In genomic region chr10:58424176-58424575, GRCh38 we compare ENCODE assay signal across 16 cellular contexts. TPM values are rescaled to one million over a fixed set of nuclear protein-coding genes. Genes with fewer than 3 reads are reported as not detected.
DNase-seq lines count a peak whose midpoint lies in the region; ATAC-seq, FAIRE-seq and TF ChIP-seq lines count a peak whose summit lies in the region.
"Had no signal": no experiment of that assay in that cellular context is flagged by ENCODE, and none has a peak within 500 bp of the region (broad histone marks: within the 10 kb centered on the region; RNA-seq: fewer than 3 reads in every experiment).

No MANE protein-coding gene starts in this region.

- H3K27ac ChIP-seq in uterus = no peak overlapping the region
- H3K27ac ChIP-seq: BLaER1 had no signal

- intact Hi-C loops in uterus (cut with DNase I; ENCODE audit: low total_unique reads) = no loop called here
- intact Hi-C loops in activated CD4-positive, alpha-beta T cell treated with anti-CD3 and anti-CD28 coated beads, Interleukin-2, amount 10 ng/mL, durations not matched to agents 24 days and 14 days (cut with micrococcal nuclease) = no loop called here

- H3K4me3 Mint-ChIP-seq in activated CD4-positive, alpha-beta T cell treated with anti-CD3 and anti-CD28 coated beads, Interleukin-2, amount 10 ng/mL, durations not matched to agents 24 days and 14 days = no peak overlapping the region

- no peaks in the 10 kb centered on the region for H3K9me3 ChIP-seq in uterus

- H3K27ac Mint-ChIP-seq in activated CD4-positive, alpha-beta T cell treated with anti-CD3 and anti-CD28 coated beads, Interleukin-2, amount 10 ng/mL, durations not matched to agents 24 days and 14 days = no peak overlapping the region

- no peaks in the 10 kb centered on the region for H3K36me3 Mint-ChIP-seq in activated CD4-positive, alpha-beta T cell treated with anti-CD3 and anti-CD28 coated beads, Interleukin-2, amount 10 ng/mL, durations not matched to agents 24 days and 14 days (ENCODE audit: low read depth)

- TF ChIP-seq CTCF in bronchial epithelial cell (IDR thresholded peaks at IDR 0.05; ENCODE audit: insufficient read depth, low read length, severe bottlenecking) (no peak), uterus (IDR thresholded peaks at IDR 0.05) (no peak)

- no peaks in the 10 kb centered on the region for H3K36me3 ChIP-seq in bronchial epithelial cell (ENCODE audit: control insufficient read depth, insufficient read depth, low read length)
- no peaks in the 10 kb centered on the region for H3K36me3 ChIP-seq in uterus
- H3K36me3 ChIP-seq: BLaER1 had no signal

- no peaks in the 10 kb centered on the region for H3K4me1 ChIP-seq in uterus
- H3K4me1 ChIP-seq: BLaER1 had no signal

- no peak for ATAC-seq in HG02981 (IDR thresholded peaks at IDR 0.05; ENCODE audit: unreplicated experiment)
- ATAC-seq: Right ventricle myocardium inferior had no signal

- H3K27me3 ChIP-seq in bronchial epithelial cell (ENCODE audit: control insufficient read depth, insufficient read depth, low read length) (no peaks in the 10 kb centered on the region), uterus (no peaks in the 10 kb centered on the region)
- H3K27me3 ChIP-seq: BLaER1 had no signal

- no peaks in the 10 kb centered on the region for H3K27me3 Mint-ChIP-seq in activated CD4-positive, alpha-beta T cell treated with anti-CD3 and anti-CD28 coated beads, Interleukin-2, amount 10 ng/mL, durations not matched to agents 24 days and 14 days

- DNase-seq in GM03348 (ENCODE audit: low spot score) (peak; percentile 15), NCI-H226 (peak; percentile 54), bronchial epithelial cell (ENCODE audit: low read depth) (peak; percentile 65), renal cortical epithelial cell (ENCODE audit: low read depth) (peak; percentile 73), uterus (no peak)
- DNase-seq in activated CD4-positive, alpha-beta T cell treated with anti-CD3 and anti-CD28 coated beads, Interleukin-2, amount 10 ng/mL, durations not matched to agents 24 days and 14 days = no peak
- DNase-seq: GDM1; GOT3; NCI-H187 treated with DMSO at 0.1 percent for 48 hours; NCI-H526; NK-92 treated with Interleukin-12 subunit alpha and Interleukin-12 subunit beta, amount 100 ng/mL, for 24 hours; OCI-M1 had no signal

- FAIRE-seq in bronchial epithelial cell (lab: Jason Lieb, UNC) = no peak
- FAIRE-seq: GM19239 had no signal

- no peaks in the 10 kb centered on the region for H3K4me1 Mint-ChIP-seq in activated CD4-positive, alpha-beta T cell treated with anti-CD3 and anti-CD28 coated beads, Interleukin-2, amount 10 ng/mL, durations not matched to agents 24 days and 14 days

- H3K4me3 ChIP-seq in bronchial epithelial cell (ENCODE audit: low read depth, low read length) (no peak overlapping the region), uterus (no peak overlapping the region)
- H3K4me3 ChIP-seq: BLaER1 had no signal

- TF ChIP-seq POLR2A in uterus (IDR thresholded peaks at IDR 0.05) = no peak

- H3K9me3 Mint-ChIP-seq in activated CD4-positive, alpha-beta T cell treated with anti-CD3 and anti-CD28 coated beads, Interleukin-2, amount 10 ng/mL, durations not matched to agents 24 days and 14 days = peaks cover 5% of the 10 kb centered on the region

RNA-seq across cellular contexts. Expression of gene TFAM, which starts 39.0 kb away (rescaled TPM):
- total RNA-seq in bronchial epithelial cell = 31.9 and 36.1 TPM in 2 replicates
- 33.3 and 41.0 TPM in 2 replicates for total RNA-seq in renal cortical epithelial cell
- total RNA-seq in uterus = 10 to 100 TPM; 11.8 to 48.6 (median 25.9) TPM
- 102 and 108 TPM in 2 replicates for total RNA-seq in activated CD4-positive, alpha-beta T cell treated with anti-CD3 and anti-CD28 coated beads, Interleukin-2, amount 10 ng/mL, durations not matched to agents 24 days and 14 days

Comparison
In these comparisons a context has a peak if more than half of its experiments do, and no peak if none do; other contexts are left out.
1. DNase-seq: peak in GM03348 (single experiment), NCI-H226 (single experiment), bronchial epithelial cell (single experiment) and renal cortical epithelial cell (single experiment); none in uterus (0 of 2) and activated CD4-positive, alpha-beta T cell treated with anti-CD3 and anti-CD28 coated beads, Interleukin-2, amount 10 ng/mL, durations not matched to agents 24 days and 14 days (single experiment).